Comparison of ENCODE assay signal across 26 cellular contexts in the genomic region with DNA sequence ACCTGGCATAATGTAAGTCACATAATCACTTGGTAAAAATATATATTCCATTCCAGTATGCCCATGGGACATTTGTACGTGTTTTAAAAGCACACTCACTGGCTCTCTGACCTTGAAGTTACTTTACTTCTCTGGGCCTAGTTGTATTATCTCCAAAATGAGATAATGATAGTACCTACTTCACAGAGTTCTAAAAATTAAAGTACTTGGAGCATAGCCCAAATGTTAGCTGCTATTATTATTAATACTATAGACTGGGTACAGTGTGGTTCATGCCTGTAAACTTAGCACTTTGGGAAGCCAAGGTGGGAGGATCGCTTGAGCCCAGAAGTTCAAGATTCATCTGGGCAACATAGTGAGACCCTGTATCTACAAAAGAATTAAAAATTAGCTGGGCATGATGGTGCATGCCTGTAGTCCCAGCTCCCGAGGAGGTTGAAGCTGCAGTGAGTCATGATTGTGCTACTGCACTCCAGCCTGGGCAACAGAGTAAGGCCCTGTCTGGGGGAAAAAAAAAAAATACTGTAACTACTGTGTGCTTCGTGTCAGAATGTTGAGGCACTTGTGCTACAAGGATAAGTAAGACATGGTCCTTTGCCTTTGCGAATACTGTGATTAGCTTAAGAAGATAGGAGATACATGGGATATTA. TPM values are rescaled to one million over a fixed set of nuclear protein-coding genes. Genes with fewer than 3 reads are reported as not detected.
"Had no signal": no experiment of that assay in that cellular context is flagged by ENCODE, and none has a peak within 500 bp of the region (broad histone marks: within the 10 kb centered on the region; RNA-seq: fewer than 3 reads in every experiment).

No MANE protein-coding gene starts in this region.

- H3K36me3 Mint-ChIP-seq: activated naive CD8-positive, alpha-beta T cell treated with anti-CD3 and anti-CD28 coated beads, Interleukin-2, amount 10 ng/mL, durations not matched to agents 7 days and 5 days; WTC11 had no signal

- H3K4me3 ChIP-seq: adrenal gland had no signal

- FAIRE-seq: RCC 7860 had no signal

- H3K4me3 Mint-ChIP-seq: activated CD8-positive, alpha-beta T cell treated with anti-CD3 and anti-CD28 coated beads, Interleukin-2, amount 10 ng/mL, durations not matched to agents 7 days and 5 days; activated naive CD8-positive, alpha-beta T cell treated with anti-CD3 and anti-CD28 coated beads, Interleukin-2, amount 10 ng/mL, durations not matched to agents 7 days and 5 days; T-helper 17 cell; WTC11 had no signal

- DNase-seq: activated CD4-positive, alpha-beta T cell treated with anti-CD3 and anti-CD28 coated beads for 48 hours; activated CD4-positive, alpha-beta T cell treated with anti-CD3 and anti-CD28 coated beads, Interleukin-2, amount 50 U/mL, for 4 hours; activated CD4-positive, CD25-positive, alpha-beta regulatory T cell treated with anti-CD3 and anti-CD28 coated beads, Interleukin-2, amount 50 U/mL, for 72 hours; activated CD8-positive, alpha-beta memory T cell treated with anti-CD3 and anti-CD28 coated beads, Interleukin-2, amount 50 U/mL, for 48 hours; activated CD8-positive, alpha-beta T cell treated with anti-CD3 and anti-CD28 coated beads, Interleukin-2, amount 10 ng/mL, durations not matched to agents 7 days and 5 days; activated naive CD4-positive, alpha-beta T cell treated with anti-CD3 and anti-CD28 coated beads, Interleukin-2, amount 50 U/mL, for 16 hours; activated naive CD8-positive, alpha-beta T cell treated with anti-CD3 and anti-CD28 coated beads, Interleukin-2, amount 10 ng/mL, durations not matched to agents 7 days and 5 days; activated T-cell treated with anti-CD3 and anti-CD28 coated beads, Interleukin-2, amount 50 U/mL, for 1 hour; adrenal gland; anterior cingulate cortex; KG1; NCI-H1092 treated with DMSO at 0.1 percent for 48 hours; NCI-H1417 treated with DMSO at 0.1 percent for 48 hours; NCI-H1694; NCI-H2029; NCI-H2107; NCI-H446; NCI-H524; PC-3; SIG-M5; T-helper 17 cell; T-helper 9 cell had no signal

- H3K27me3 ChIP-seq: adrenal gland had no signal

- H3K9me3 Mint-ChIP-seq: activated naive CD8-positive, alpha-beta T cell treated with anti-CD3 and anti-CD28 coated beads, Interleukin-2, amount 10 ng/mL, durations not matched to agents 7 days and 5 days; WTC11 had no signal

- H3K36me3 ChIP-seq: adrenal gland had no signal

- H3K4me1 Mint-ChIP-seq: activated naive CD8-positive, alpha-beta T cell treated with anti-CD3 and anti-CD28 coated beads, Interleukin-2, amount 10 ng/mL, durations not matched to agents 7 days and 5 days; T-helper 17 cell; WTC11 had no signal

- H3K27ac Mint-ChIP-seq: activated CD8-positive, alpha-beta T cell treated with anti-CD3 and anti-CD28 coated beads, Interleukin-2, amount 10 ng/mL, durations not matched to agents 7 days and 5 days; activated naive CD8-positive, alpha-beta T cell treated with anti-CD3 and anti-CD28 coated beads, Interleukin-2, amount 10 ng/mL, durations not matched to agents 7 days and 5 days; T-helper 17 cell; WTC11 had no signal

- ATAC-seq: activated CD8-positive, alpha-beta T cell treated with anti-CD3 and anti-CD28 coated beads, Interleukin-2, amount 10 ng/mL, durations not matched to agents 7 days and 5 days; PC-3; T-helper 17 cell; WTC11 had no signal

- H3K27ac ChIP-seq: adrenal gland had no signal

- H3K9me3 ChIP-seq: adrenal gland had no signal

RNA-seq across cellular contexts. Expression of gene TDRD5, which starts 45.7 kb away (rescaled TPM):
- total RNA-seq: activated CD8-positive, alpha-beta T cell treated with anti-CD3 and anti-CD28 coated beads, Interleukin-2, amount 10 ng/mL, durations not matched to agents 7 days and 5 days; activated naive CD8-positive, alpha-beta T cell treated with anti-CD3 and anti-CD28 coated beads, Interleukin-2, amount 10 ng/mL, durations not matched to agents 7 days and 5 days; LHCN-M2; M059J; PC-3; T-helper 17 cell had no signal
